In genomic region chr14:61438497-61438859, GRCh38 we compare ENCODE assay signal across 8 cellular contexts.
DNase-seq lines count a peak whose midpoint lies in the region; ATAC-seq lines count a peak whose summit lies in the region.

No MANE protein-coding gene starts in this region.

- H3K4me1 Mint-ChIP-seq in effector memory CD8-positive, alpha-beta T cell (ENCODE audit: low read depth in 2 of 2): peaks cover 63 to 87% of the 10 kb centered on the region in 2 donors

- no peaks in the 10 kb centered on the region for H3K27me3 Mint-ChIP-seq in effector memory CD8-positive, alpha-beta T cell

- H3K27ac ChIP-seq in skeletal muscle tissue (ENCODE audit: low read depth, low read length): peak overlapping the region; percentile 7

- no peak for DNase-seq in effector memory CD8-positive, alpha-beta T cell
- DNase-seq in NCI-H82 treated with DMSO at 0.1 percent for 48 hours (lab: John Stamatoyannopoulos, UW; ENCODE audit: unreplicated experiment): no peak
- no peak for DNase-seq in NCI-H187 (lab: John Stamatoyannopoulos, UW)
- DNase-seq in ACHN: no peak
- DNase-seq in HuH-7 (ENCODE audit: low spot score): no peak

- peak overlapping the region; percentile 78 to 84 for H3K4me3 Mint-ChIP-seq in effector memory CD8-positive, alpha-beta T cell

- H3K36me3 Mint-ChIP-seq in effector memory CD8-positive, alpha-beta T cell (ENCODE audit: insufficient read depth): peaks cover 46% of the 10 kb centered on the region

- in situ Hi-C loops in ACHN (cut with HindIII; ENCODE audit: low pct_ligation_motif_present, low pct_unique_long_range_greater_than_20kb, low sequenced_read_pairs): no loop called here

- H3K9me3 Mint-ChIP-seq in effector memory CD8-positive, alpha-beta T cell: no peaks in the 10 kb centered on the region

- peak; percentile 39 for ATAC-seq in GM18907 (IDR thresholded peaks at IDR 0.05; ENCODE audit: unreplicated experiment)
- peak; percentile 42 for ATAC-seq in HG03460 (IDR thresholded peaks at IDR 0.05; ENCODE audit: unreplicated experiment)
- ATAC-seq in effector memory CD8-positive, alpha-beta T cell (replicated peaks): peak; percentile 8

- peak overlapping the region; percentile 92 to 96 for H3K27ac Mint-ChIP-seq in effector memory CD8-positive, alpha-beta T cell

- no peaks in the 10 kb centered on the region for H3K9me3 ChIP-seq in skeletal muscle tissue (ENCODE audit: control insufficient read depth in 3 of 3, low read length in 3 of 3)

- H3K9ac ChIP-seq in skeletal muscle tissue (ENCODE audit: low read depth in 1 of 3, low read length in 3 of 3): no peak overlapping the region

- H3K27me3 ChIP-seq in skeletal muscle tissue (ENCODE audit: control insufficient read depth in 3 of 3, insufficient read depth in 3 of 3, low read length in 3 of 3): no peaks in the 10 kb centered on the region

- H3K36me3 ChIP-seq in skeletal muscle tissue (ENCODE audit: control insufficient read depth in 3 of 3, insufficient read depth in 3 of 3, low read length in 3 of 3): no peaks in the 10 kb centered on the region

- peak overlapping the region in 1 of 3 donors; percentile 49 for H3K4me3 ChIP-seq in skeletal muscle tissue (ENCODE audit: low read length in 3 of 3)

- H3K4me1 ChIP-seq in skeletal muscle tissue (ENCODE audit: control insufficient read depth in 3 of 3, insufficient read depth in 3 of 3, low read length in 3 of 3): peaks cover 8 to 12% (median 12%) of the 10 kb centered on the region in 3 donors
